18 cellular contexts compared by ENCODE assay signal in the genomic region with DNA sequence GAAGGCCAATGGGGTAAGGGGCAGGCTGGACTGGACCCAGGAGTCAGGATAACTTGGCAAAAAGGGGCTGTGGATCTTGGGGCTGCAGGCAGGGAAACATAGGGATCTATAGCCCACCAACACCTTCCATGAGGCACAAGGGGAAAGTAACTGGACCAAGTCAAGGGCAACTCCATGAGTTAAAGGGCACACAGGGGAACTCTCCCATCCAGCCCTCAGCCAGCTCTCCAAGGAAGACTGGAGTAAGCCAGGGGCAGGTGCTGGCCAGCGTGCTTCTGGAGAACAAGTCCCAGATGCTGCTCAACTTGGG. TPM values are rescaled to one million over a fixed set of nuclear protein-coding genes. Genes with fewer than 3 reads are reported as not detected.
DNase-seq lines count a peak whose midpoint lies in the region; ATAC-seq and TF ChIP-seq lines count a peak whose summit lies in the region.
"Had no signal": no experiment of that assay in that cellular context is flagged by ENCODE, and none has a peak within 500 bp of the region (broad histone marks: within the 10 kb centered on the region; RNA-seq: fewer than 3 reads in every experiment).

No MANE protein-coding gene starts in this region.

- peaks cover 0 to 72% (median 33%) of the 10 kb centered on the region in 4 donors for H3K4me1 ChIP-seq in right lobe of liver
- peaks cover 0 to 20% (median 9%) of the 10 kb centered on the region in 4 donors for H3K4me1 ChIP-seq in sigmoid colon

- TF ChIP-seq POLR2A in right lobe of liver (IDR thresholded peaks at IDR 0.05): no peak
- no peak for TF ChIP-seq POLR2A in sigmoid colon (IDR thresholded peaks at IDR 0.05)

- 0 out of 2 replicates have a peak, but pooled peaks cover 1% of the 10 kb centered on the region for H3K27me3 Mint-ChIP-seq in HFFc6 (ENCODE audit: insufficient read depth)
- H3K27me3 Mint-ChIP-seq in activated T-helper 17 cell treated with anti-CD3 and anti-CD28 coated beads, Interleukin-2, amount 50 U/mL, for 72 hours: no peaks in the 10 kb centered on the region
- H3K27me3 Mint-ChIP-seq: naive B cell had no signal

- CTCF ChIA-PET in RWPE1 (lab: Yijun Ruan, JAX): interaction anchor here (0.6 to 0.7 kb wide), 3 partner anchors 131 to 583 kb away, joined by 3 to 4 read pairs (median 4); no protein-coding TSS in a partner anchor

- H3K27ac ChIP-seq in RWPE1 (peak overlapping the region; percentile 26; the same call in 1 of the 2 replicates), right lobe of liver (peak overlapping the region; percentile 46 to 99 (median 79)), sigmoid colon (no peak overlapping the region)
- H3K27ac ChIP-seq: epithelial cell of prostate, pancreas, thoracic aorta had no signal

- H3K4me1 Mint-ChIP-seq in HFFc6 (ENCODE audit: low read depth): peaks cover 12% of the 10 kb centered on the region
- H3K4me1 Mint-ChIP-seq in activated T-helper 17 cell treated with anti-CD3 and anti-CD28 coated beads, Interleukin-2, amount 50 U/mL, for 72 hours: peaks cover 23% of the 10 kb centered on the region

- H3K27ac Mint-ChIP-seq in HFFc6: peak overlapping the region; percentile 11; the same call in 1 of the 2 replicates
- no peak overlapping the region for H3K27ac Mint-ChIP-seq in activated T-helper 17 cell treated with anti-CD3 and anti-CD28 coated beads, Interleukin-2, amount 50 U/mL, for 72 hours
- H3K27ac Mint-ChIP-seq: activated CD4-positive, alpha-beta memory T cell treated with anti-CD3 and anti-CD28 coated beads, Interleukin-2, amount 10 ng/mL, durations not matched to agents 7 days and 5 days; naive B cell had no signal

- H3K4me3 Mint-ChIP-seq in HFFc6: no peak overlapping the region
- no peak overlapping the region for H3K4me3 Mint-ChIP-seq in activated T-helper 17 cell treated with anti-CD3 and anti-CD28 coated beads, Interleukin-2, amount 50 U/mL, for 72 hours
- H3K4me3 Mint-ChIP-seq: activated CD4-positive, alpha-beta memory T cell treated with anti-CD3 and anti-CD28 coated beads, Interleukin-2, amount 10 ng/mL, durations not matched to agents 7 days and 5 days; brain had no signal

- TF ChIP-seq CTCF in HFFc6 (IDR thresholded peaks at IDR 0.05): no peak
- no peak for TF ChIP-seq CTCF in RWPE1 (conservative IDR thresholded peaks at IDR 0.05; ENCODE audit: low read depth)
- no peak for TF ChIP-seq CTCF in right lobe of liver (IDR thresholded peaks at IDR 0.05)
- no peak for TF ChIP-seq CTCF in sigmoid colon (IDR thresholded peaks at IDR 0.05)

- peak in 3 of 4 donors; percentile 7 to 23 (median 15) for ATAC-seq in right lobe of liver
- ATAC-seq in activated T-helper 17 cell treated with anti-CD3 and anti-CD28 coated beads, Interleukin-2, amount 50 U/mL, for 72 hours (replicated peaks): no peak
- ATAC-seq in GM19023 (IDR thresholded peaks at IDR 0.05; ENCODE audit: unreplicated experiment): no peak
- ATAC-seq: stimulated activated naive CD8-positive, alpha-beta T cell treated with anti-CD3 and anti-CD28 coated beads, Interleukin-15, Interleukin-2, amounts not matched to agents 100 U/mL and 50 U/mL, for 24 hours had no signal

- no peaks in the 10 kb centered on the region for H3K36me3 Mint-ChIP-seq in HFFc6 (ENCODE audit: low read depth)
- no peaks in the 10 kb centered on the region for H3K36me3 Mint-ChIP-seq in activated T-helper 17 cell treated with anti-CD3 and anti-CD28 coated beads, Interleukin-2, amount 50 U/mL, for 72 hours (ENCODE audit: low read depth)
- H3K36me3 Mint-ChIP-seq: brain, naive B cell had no signal

- H3K4me3 ChIP-seq in right lobe of liver (peak overlapping the region in 1 of 3 donors; percentile 43), sigmoid colon (no peak overlapping the region)

- H3K9me3 ChIP-seq in right lobe of liver (no peaks in the 10 kb centered on the region), sigmoid colon (no peaks in the 10 kb centered on the region)
- H3K9me3 ChIP-seq: pancreas, thoracic aorta had no signal

- H3K27me3 ChIP-seq in right lobe of liver (no peaks in the 10 kb centered on the region), sigmoid colon (no peaks in the 10 kb centered on the region)
- H3K27me3 ChIP-seq: pancreas had no signal

- TF ChIP-seq EP300 in sigmoid colon (IDR thresholded peaks at IDR 0.05): no peak

- POLR2A ChIA-PET in RWPE1 (lab: Yijun Ruan, JAX; ENCODE audit: low non-redundant PET): no interaction called here

- intact Hi-C loops in right lobe of liver (cut with DNase I) (loop anchor here in 1 of 2 donors (10.0 kb wide), 1 partner anchor 889 kb away; no protein-coding TSS in a partner anchor), sigmoid colon (cut with DNase I) (no loop called here)

- DNase-seq in HFFc6: no peak
- DNase-seq in RWPE1 (ENCODE audit: low spot score): no peak
- DNase-seq in right lobe of liver: no peak
- DNase-seq in stimulated activated CD4-positive, alpha-beta T cell treated with anti-CD3 and anti-CD28 coated beads, Interleukin-4, amount 100 ng/mL, for 24 hours: no peak
- DNase-seq in sigmoid colon: no peak
- DNase-seq: GF-D8; naive B cell; NCI-H1417 treated with DMSO at 0.1 percent for 48 hours; stimulated activated CD4-positive, alpha-beta T cell treated with anti-CD3 and anti-CD28 coated beads, Interleukin-12 subunit alpha, Interleukin-12 subunit beta, amount 100 ng/mL, for 4 hours; stimulated activated CD4-positive, alpha-beta T cell treated with anti-CD3 and anti-CD28 coated beads, Interleukin-4, amount 100 ng/mL, for 4 hours had no signal

- no CpG with 5 or more reads among the region's 1 CpG for WGBS in right lobe of liver (ENCODE audit: insufficient coverage, low coverage, low lambda C conversion rate, missing lambda C conversion rate)
- WGBS in sigmoid colon, 2 donors: 95 to 97% methylated on average over 1 of the region's 1 CpG

- no peaks in the 10 kb centered on the region for H3K9me3 Mint-ChIP-seq in HFFc6
- H3K9me3 Mint-ChIP-seq in activated T-helper 17 cell treated with anti-CD3 and anti-CD28 coated beads, Interleukin-2, amount 50 U/mL, for 72 hours: no peaks in the 10 kb centered on the region
- H3K9me3 Mint-ChIP-seq: activated CD4-positive, alpha-beta memory T cell treated with anti-CD3 and anti-CD28 coated beads, Interleukin-2, amount 10 ng/mL, durations not matched to agents 7 days and 5 days; naive B cell had no signal

- no peaks in the 10 kb centered on the region for H3K36me3 ChIP-seq in right lobe of liver
- H3K36me3 ChIP-seq in sigmoid colon: no peaks in the 10 kb centered on the region
- H3K36me3 ChIP-seq: pancreas, thoracic aorta had no signal

RNA-seq across cellular contexts. Expression of gene ZFP36L1, which starts 31.3 kb away (rescaled TPM):
- total RNA-seq in HFFc6 (2021; fragmentation: NEBNext Ultra II Directional; extraction: Animal tissue kit (Norgen Biotek cat#: 25700)): 100 to 1,000 TPM; 135 to 161 (median 144) TPM
- total RNA-seq in right lobe of liver (100 to 1,000 TPM; 109 to 298 (median 218) TPM), sigmoid colon (100 to 1,000 TPM; 217 to 413 (median 239) TPM)
- 100 to 1,000 TPM in 1 of 2 donors, 10 to 100 TPM in 1; 57.7 to 146 TPM for total RNA-seq in activated T-helper 17 cell treated with anti-CD3 and anti-CD28 coated beads, Interleukin-2, amount 50 U/mL, for 72 hours
- polyA plus RNA-seq in sigmoid colon: 100 to 1,000 TPM in 1 of 3 donors, 10 to 100 TPM in 2; 26.6 to 141 (median 52.9) TPM

Comparison
In these comparisons a context has a peak if more than half of its experiments do, and no peak if none do; other contexts are left out.
1. H3K27ac ChIP-seq: peak in RWPE1 (single experiment) and right lobe of liver (3 of 3); none in sigmoid colon (0 of 4).
2. ATAC-seq: peak in right lobe of liver (3 of 4); none in activated T-helper 17 cell treated with anti-CD3 and anti-CD28 coated beads, Interleukin-2, amount 50 U/mL, for 72 hours (single experiment) and GM19023 (single experiment).